Comparison of ENCODE assay signal across 1 cellular context in the genomic region with DNA sequence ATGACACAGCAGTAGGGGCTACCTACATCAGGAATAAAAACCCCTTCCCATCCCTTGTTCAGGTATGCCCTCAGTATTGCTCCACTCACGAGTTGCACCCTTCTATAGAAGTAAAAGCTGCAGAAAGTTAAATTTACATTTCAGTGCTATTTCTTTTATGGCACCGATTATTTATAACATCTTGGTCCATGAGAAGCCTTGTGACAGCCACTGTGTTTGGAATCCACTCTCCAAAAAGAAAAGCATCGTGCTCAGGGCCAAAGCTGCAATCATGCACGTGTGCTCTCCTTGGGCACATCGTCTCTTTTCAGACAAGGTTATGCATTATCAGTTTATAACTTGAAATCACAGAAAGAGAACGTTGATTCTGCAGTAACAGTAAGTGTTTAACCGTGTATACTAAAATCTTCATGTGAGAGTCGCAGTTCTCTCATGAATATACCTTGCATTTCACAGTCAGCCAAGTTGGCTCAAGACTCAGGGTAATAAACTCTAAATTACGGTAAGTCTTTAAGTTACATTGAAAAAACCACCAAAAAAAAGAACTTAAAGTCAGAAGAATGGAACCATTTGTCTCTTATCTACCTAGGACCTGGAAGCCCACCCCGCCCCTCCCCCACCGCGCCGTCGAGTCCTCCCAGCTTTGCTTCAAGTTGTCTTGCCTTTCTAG.
TF ChIP-seq lines count a peak whose summit lies in the region.

No MANE protein-coding gene starts in this region.

TF ChIP-seq in HepG2, 621 proteins besides CTCF, POLR2A, EP300 and RAD21 (continued from another document and continues in another):
- TF ChIP-seq PRDM10 (CRISPR knock-in tag; IDR thresholded peaks at IDR 0.05; ENCODE audit: low read depth), result peak; percentile 5; the same call in 1 of the 2 replicates
- peak; percentile 5; the same call in 1 of the 2 replicates for TF ChIP-seq CREM (IDR thresholded peaks at IDR 0.05)
- no peak for TF ChIP-seq CREM (CRISPR knock-in tag; IDR thresholded peaks at IDR 0.05)
- TF ChIP-seq HDAC2 (CRISPR knock-in tag; IDR thresholded peaks at IDR 0.05), result no peak
- no peak for TF ChIP-seq SMC3 (IDR thresholded peaks at IDR 0.05; ENCODE audit: low read length)
- no peak for TF ChIP-seq MTERF4 (CRISPR knock-in tag; IDR thresholded peaks at IDR 0.05)
- no peak for TF ChIP-seq CREB1 (IDR thresholded peaks at IDR 0.05)
- TF ChIP-seq CREB1 (CRISPR knock-in tag; IDR thresholded peaks at IDR 0.05), result no peak; the same call in 1 of the 2 replicates
- TF ChIP-seq ATF7 (IDR thresholded peaks at IDR 0.05), result no peak
- no peak for TF ChIP-seq ATF7 (CRISPR knock-in tag; IDR thresholded peaks at IDR 0.05)
- 0 out of 2 replicates have a peak, but pooled peaks have one; percentile 23 for TF ChIP-seq KAT7 (CRISPR knock-in tag; IDR thresholded peaks at IDR 0.05; ENCODE audit: borderline replicate concordance)
- TF ChIP-seq ZBTB21 (CRISPR knock-in tag; IDR thresholded peaks at IDR 0.05), result no peak
- no peak for TF ChIP-seq ZNF510 (CRISPR knock-in tag; IDR thresholded peaks at IDR 0.05; ENCODE audit: low read depth)
- 0 out of 2 replicates have a peak, but pooled peaks have one; percentile 11 for TF ChIP-seq KLF6 (CRISPR knock-in tag; IDR thresholded peaks at IDR 0.05)
- TF ChIP-seq IRX3 (CRISPR knock-in tag; IDR thresholded peaks at IDR 0.05; ENCODE audit: borderline replicate concordance, low read depth), result no peak
- TF ChIP-seq ZNF160 (CRISPR knock-in tag; IDR thresholded peaks at IDR 0.05), result no peak
- no peak for TF ChIP-seq ZNF776 (CRISPR knock-in tag; IDR thresholded peaks at IDR 0.05)
- TF ChIP-seq, protein P1, sequence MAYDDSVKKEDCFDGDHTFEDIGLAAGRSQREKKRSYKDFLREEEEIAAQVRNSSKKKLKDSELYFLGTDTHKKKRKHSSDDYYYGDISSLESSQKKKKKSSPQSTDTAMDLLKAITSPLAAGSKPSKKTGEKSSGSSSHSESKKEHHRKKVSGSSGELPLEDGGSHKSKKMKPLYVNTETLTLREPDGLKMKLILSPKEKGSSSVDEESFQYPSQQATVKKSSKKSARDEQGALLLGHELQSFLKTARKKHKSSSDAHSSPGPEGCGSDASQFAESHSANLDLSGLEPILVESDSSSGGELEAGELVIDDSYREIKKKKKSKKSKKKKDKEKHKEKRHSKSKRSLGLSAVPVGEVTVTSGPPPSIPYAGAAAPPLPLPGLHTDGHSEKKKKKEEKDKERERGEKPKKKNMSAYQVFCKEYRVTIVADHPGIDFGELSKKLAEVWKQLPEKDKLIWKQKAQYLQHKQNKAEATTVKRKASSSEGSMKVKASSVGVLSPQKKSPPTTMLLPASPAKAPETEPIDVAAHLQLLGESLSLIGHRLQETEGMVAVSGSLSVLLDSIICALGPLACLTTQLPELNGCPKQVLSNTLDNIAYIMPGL (CRISPR knock-in tag; IDR thresholded peaks at IDR 0.05; ENCODE audit: borderline replicate concordance in 1 of 2, low read depth in 1 of 2), result peak; percentile 18 to 26; a peak in 1 of 4 replicates
- TF ChIP-seq NCOA1 (CRISPR knock-in tag; IDR thresholded peaks at IDR 0.05), result no peak
- no peak for TF ChIP-seq TGIF2 (CRISPR knock-in tag; IDR thresholded peaks at IDR 0.05)
- no peak for TF ChIP-seq ARID5B (CRISPR knock-in tag; IDR thresholded peaks at IDR 0.05)
- no peak for TF ChIP-seq ZNF12 (CRISPR knock-in tag; IDR thresholded peaks at IDR 0.05)
- TF ChIP-seq KLF16 (CRISPR knock-in tag; IDR thresholded peaks at IDR 0.05), result peak in 1 of 2 experiments; percentile 13; a peak in 1 of 4 replicates
- TF ChIP-seq BORCS8-MEF2B (CRISPR knock-in tag; IDR thresholded peaks at IDR 0.05), result 0 out of 2 replicates have a peak, but pooled peaks have one; percentile 9
- 0 out of 2 replicates have a peak, but pooled peaks have one; percentile 8 for TF ChIP-seq KDM2A (CRISPR knock-in tag; IDR thresholded peaks at IDR 0.05; ENCODE audit: borderline replicate concordance, low read depth)
- no peak for TF ChIP-seq ZNF891 (CRISPR knock-in tag; IDR thresholded peaks at IDR 0.05)
- TF ChIP-seq HOXA3 (CRISPR knock-in tag; IDR thresholded peaks at IDR 0.05), result no peak
- 0 out of 2 replicates have a peak, but pooled peaks have one; percentile 13 for TF ChIP-seq ZNF616 (CRISPR knock-in tag; IDR thresholded peaks at IDR 0.05; ENCODE audit: low read depth)
- peak; percentile 9; the same call in 1 of the 2 replicates for TF ChIP-seq NFYB (CRISPR knock-in tag; IDR thresholded peaks at IDR 0.05)
- TF ChIP-seq ZKSCAN1 (IDR thresholded peaks at IDR 0.05; ENCODE audit: low read length), result no peak
- peak; percentile 40; the same call in 1 of the 2 replicates for TF ChIP-seq ARNT2 (CRISPR knock-in tag; IDR thresholded peaks at IDR 0.05; ENCODE audit: low read depth)
- TF ChIP-seq, protein P2, sequence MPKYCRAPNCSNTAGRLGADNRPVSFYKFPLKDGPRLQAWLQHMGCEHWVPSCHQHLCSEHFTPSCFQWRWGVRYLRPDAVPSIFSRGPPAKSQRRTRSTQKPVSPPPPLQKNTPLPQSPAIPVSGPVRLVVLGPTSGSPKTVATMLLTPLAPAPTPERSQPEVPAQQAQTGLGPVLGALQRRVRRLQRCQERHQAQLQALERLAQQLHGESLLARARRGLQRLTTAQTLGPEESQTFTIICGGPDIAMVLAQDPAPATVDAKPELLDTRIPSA (CRISPR knock-in tag; IDR thresholded peaks at IDR 0.05; ENCODE audit: borderline replicate concordance), result no peak
- TF ChIP-seq MAZ (IDR thresholded peaks at IDR 0.05; ENCODE audit: borderline replicate concordance, low read depth, low read length), result no peak
- TF ChIP-seq MAZ (CRISPR knock-in tag; IDR thresholded peaks at IDR 0.05; ENCODE audit: low read depth), result peak; percentile 20; the same call in 1 of the 2 replicates
- TF ChIP-seq SUZ12 (IDR thresholded peaks at IDR 0.05; ENCODE audit: low read depth, low read length), result no peak
- TF ChIP-seq ZKSCAN8 (CRISPR knock-in tag; IDR thresholded peaks at IDR 0.05; ENCODE audit: borderline replicate concordance), result 0 out of 2 replicates have a peak, but pooled peaks have one; percentile 17
- peak; percentile 78; the same call in 1 of the 2 replicates for TF ChIP-seq MBD4 (IDR thresholded peaks at IDR 0.05; ENCODE audit: borderline replicate concordance, low read length)
- 0 out of 2 replicates have a peak, but pooled peaks have one; percentile 13 for TF ChIP-seq ZNF281 (CRISPR knock-in tag; IDR thresholded peaks at IDR 0.05; ENCODE audit: borderline replicate concordance)
- TF ChIP-seq HNRNPLL (IDR thresholded peaks at IDR 0.05; ENCODE audit: low read depth, low read length, poor library complexity, severe bottlenecking), result no peak
- no peak for TF ChIP-seq GLI4 (CRISPR knock-in tag; IDR thresholded peaks at IDR 0.05; ENCODE audit: borderline replicate concordance)
- peak; percentile 54; the same call in 1 of the 2 replicates for TF ChIP-seq CHD4 (IDR thresholded peaks at IDR 0.05; ENCODE audit: borderline replicate concordance, low read length)
- TF ChIP-seq ZNF138 (CRISPR knock-in tag; IDR thresholded peaks at IDR 0.05; ENCODE audit: low read depth), result no peak
